In the genomic region with DNA sequence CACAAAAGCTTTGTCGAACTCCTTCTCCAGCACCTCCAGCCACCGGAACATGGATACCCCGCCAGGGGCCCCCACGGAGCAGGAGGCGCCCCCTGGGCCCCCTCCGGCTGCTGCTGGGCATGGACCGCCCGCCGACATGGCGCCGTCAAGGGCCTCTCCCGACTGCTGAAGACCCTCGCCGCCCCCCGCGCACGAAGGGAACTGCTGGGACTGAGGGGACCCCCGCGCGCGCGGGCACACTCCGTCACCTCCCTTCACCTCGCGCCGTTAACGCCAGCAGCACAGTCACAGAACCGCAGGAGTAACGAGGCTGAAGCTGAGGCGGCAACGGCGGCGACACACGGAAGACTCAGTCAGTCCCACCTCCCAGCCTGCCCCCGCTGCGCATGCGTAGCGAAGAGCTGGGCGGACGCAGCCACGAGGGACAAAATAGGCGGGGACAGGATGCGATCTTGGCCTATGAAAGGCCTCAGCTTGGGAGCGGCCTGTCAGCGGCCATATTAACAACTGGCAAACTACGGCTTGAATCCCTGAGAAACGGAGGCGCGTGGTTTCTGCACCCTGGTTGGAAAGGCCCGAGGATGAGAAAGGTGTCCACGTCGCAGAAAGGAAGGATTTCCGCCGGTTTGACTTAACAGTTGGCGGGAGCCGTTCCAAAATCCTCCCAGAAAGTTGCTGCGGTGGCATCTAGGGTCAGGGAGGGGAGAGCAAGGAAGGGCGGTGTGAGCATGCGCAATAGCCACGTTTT, we compare ENCODE assay signal across 1 cellular context.
A peak's percentile ranks its signal among the peaks of the same experiment; 100 is the strongest.
TF ChIP-seq lines count a peak whose summit lies in the region.

A gene (minus strand): TSS at position 361 of the 748 bp plus-strand sequence. CDS start 223 bp downstream, at position 138.

TF ChIP-seq in HepG2, 621 proteins besides CTCF, POLR2A, EP300 and RAD21 (continued from another document and continues in another):
- TF ChIP-seq, protein P1, sequence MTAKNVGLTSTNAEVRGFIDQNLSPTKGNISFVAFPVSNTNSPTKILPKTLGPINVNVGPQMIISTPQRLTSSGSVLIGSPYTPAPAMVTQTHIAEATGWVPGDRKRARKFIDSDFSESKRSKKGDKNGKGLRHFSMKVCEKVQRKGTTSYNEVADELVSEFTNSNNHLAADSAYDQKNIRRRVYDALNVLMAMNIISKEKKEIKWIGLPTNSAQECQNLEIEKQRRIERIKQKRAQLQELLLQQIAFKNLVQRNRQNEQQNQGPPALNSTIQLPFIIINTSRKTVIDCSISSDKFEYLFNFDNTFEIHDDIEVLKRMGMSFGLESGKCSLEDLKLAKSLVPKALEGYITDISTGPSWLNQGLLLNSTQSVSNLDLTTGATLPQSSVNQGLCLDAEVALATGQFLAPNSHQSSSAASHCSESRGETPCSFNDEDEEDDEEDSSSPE (CRISPR knock-in tag; IDR thresholded peaks at IDR 0.05), result peak; percentile 91; the same call in 1 of the 2 replicates
- TF ChIP-seq, protein P2, sequence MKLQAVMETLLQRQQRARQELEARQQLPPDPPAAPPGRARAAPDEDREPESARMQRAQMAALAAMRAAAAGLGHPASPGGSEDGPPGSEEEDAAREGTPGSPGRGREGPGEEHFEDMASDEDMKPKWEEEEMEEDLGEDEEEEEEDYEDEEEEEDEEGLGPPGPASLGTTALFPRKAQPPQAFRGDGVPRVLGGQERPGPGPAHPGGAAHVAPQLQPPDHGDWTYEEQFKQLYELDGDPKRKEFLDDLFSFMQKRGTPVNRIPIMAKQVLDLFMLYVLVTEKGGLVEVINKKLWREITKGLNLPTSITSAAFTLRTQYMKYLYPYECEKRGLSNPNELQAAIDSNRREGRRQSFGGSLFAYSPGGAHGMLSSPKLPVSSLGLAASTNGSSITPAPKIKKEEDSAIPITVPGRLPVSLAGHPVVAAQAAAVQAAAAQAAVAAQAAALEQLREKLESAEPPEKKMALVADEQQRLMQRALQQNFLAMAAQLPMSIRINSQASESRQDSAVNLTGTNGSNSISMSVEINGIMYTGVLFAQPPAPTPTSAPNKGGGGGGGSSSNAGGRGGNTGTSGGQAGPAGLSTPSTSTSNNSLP (IDR thresholded peaks at IDR 0.05; ENCODE audit: low read depth, low read length), result no peak
- TF ChIP-seq NFIB (CRISPR knock-in tag; IDR thresholded peaks at IDR 0.05; ENCODE audit: borderline replicate concordance) (peak; percentile 85; the same call in 1 of the 2 replicates), THYN1 (CRISPR knock-in tag; IDR thresholded peaks at IDR 0.05; ENCODE audit: borderline replicate concordance, low read depth) (no peak), NFKB2 (CRISPR knock-in tag; IDR thresholded peaks at IDR 0.05; ENCODE audit: borderline replicate concordance) (peak; percentile 99), ZMYM4 (CRISPR knock-in tag; IDR thresholded peaks at IDR 0.05) (peak; percentile 100), MTA3 (CRISPR knock-in tag; IDR thresholded peaks at IDR 0.05) (peak; percentile 89; the same call in 1 of the 2 replicates), ZNF780A (CRISPR knock-in tag; IDR thresholded peaks at IDR 0.05) (peak; percentile 67; the same call in 1 of the 2 replicates), ZNF792 (CRISPR knock-in tag; IDR thresholded peaks at IDR 0.05) (peak; percentile 96), SNAPC2 (CRISPR knock-in tag; IDR thresholded peaks at IDR 0.05) (peak; percentile 95), MLLT10 (CRISPR knock-in tag; IDR thresholded peaks at IDR 0.05) (0 out of 2 replicates have a peak, but pooled peaks have one; percentile 82), ZNF550 (CRISPR knock-in tag; IDR thresholded peaks at IDR 0.05; ENCODE audit: borderline replicate concordance) (no peak), NFYC (CRISPR knock-in tag; IDR thresholded peaks at IDR 0.05) (peak; percentile 88), SP2 (CRISPR knock-in tag; IDR thresholded peaks at IDR 0.05) (peak; percentile 84), NR3C1 (CRISPR knock-in tag; IDR thresholded peaks at IDR 0.05) (no peak), KDM6A (CRISPR knock-in tag; IDR thresholded peaks at IDR 0.05; ENCODE audit: low read depth) (peak; percentile 37), KLF16 (CRISPR knock-in tag; IDR thresholded peaks at IDR 0.05) (peak in 1 of 2 experiments; percentile 98; a peak in 2 of 4 replicates), ZBTB42 (CRISPR knock-in tag; IDR thresholded peaks at IDR 0.05) (0 out of 2 replicates have a peak, but pooled peaks have one; percentile 88), NKX3-1 (CRISPR knock-in tag; IDR thresholded peaks at IDR 0.05) (peak; percentile 99), IKZF4 (CRISPR knock-in tag; IDR thresholded peaks at IDR 0.05; ENCODE audit: borderline replicate concordance, low read depth, not compliant biosample characterization) (peak; percentile 97)
- TF ChIP-seq, protein P3, sequence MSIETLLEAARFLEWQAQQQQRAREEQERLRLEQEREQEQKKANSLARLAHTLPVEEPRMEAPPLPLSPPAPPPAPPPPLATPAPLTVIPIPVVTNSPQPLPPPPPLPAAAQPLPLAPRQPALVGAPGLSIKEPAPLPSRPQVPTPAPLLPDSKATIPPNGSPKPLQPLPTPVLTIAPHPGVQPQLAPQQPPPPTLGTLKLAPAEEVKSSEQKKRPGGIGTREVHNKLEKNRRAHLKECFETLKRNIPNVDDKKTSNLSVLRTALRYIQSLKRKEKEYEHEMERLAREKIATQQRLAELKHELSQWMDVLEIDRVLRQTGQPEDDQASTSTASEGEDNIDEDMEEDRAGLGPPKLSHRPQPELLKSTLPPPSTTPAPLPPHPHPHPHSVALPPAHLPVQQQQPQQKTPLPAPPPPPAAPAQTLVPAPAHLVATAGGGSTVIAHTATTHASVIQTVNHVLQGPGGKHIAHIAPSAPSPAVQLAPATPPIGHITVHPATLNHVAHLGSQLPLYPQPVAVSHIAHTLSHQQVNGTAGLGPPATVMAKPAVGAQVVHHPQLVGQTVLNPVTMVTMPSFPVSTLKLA (IDR thresholded peaks at IDR 0.05), result peak; percentile 77
- TF ChIP-seq, protein P4, sequence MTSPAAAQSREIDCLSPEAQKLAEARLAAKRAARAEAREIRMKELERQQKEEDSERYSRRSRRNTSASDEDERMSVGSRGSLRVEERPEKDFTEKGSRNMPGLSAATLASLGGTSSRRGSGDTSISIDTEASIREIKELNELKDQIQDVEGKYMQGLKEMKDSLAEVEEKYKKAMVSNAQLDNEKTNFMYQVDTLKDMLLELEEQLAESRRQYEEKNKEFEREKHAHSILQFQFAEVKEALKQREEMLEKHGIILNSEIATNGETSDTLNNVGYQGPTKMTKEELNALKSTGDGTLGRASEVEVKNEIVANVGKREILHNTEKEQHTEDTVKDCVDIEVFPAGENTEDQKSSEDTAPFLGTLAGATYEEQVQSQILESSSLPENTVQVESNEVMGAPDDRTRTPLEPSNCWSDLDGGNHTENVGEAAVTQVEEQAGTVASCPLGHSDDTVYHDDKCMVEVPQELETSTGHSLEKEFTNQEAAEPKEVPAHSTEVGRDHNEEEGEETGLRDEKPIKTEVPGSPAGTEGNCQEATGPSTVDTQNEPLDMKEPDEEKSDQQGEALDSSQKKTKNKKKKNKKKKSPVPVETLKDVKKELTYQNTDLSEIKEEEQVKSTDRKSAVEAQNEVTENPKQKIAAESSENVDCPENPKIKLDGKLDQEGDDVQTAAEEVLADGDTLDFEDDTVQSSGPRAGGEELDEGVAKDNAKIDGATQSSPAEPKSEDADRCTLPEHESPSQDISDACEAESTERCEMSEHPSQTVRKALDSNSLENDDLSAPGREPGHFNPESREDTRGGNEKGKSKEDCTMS (CRISPR knock-in tag; conservative IDR thresholded peaks at IDR 0.05), result peak; percentile 49; the same call in 1 of the 2 replicates
- TF ChIP-seq, protein P5, sequence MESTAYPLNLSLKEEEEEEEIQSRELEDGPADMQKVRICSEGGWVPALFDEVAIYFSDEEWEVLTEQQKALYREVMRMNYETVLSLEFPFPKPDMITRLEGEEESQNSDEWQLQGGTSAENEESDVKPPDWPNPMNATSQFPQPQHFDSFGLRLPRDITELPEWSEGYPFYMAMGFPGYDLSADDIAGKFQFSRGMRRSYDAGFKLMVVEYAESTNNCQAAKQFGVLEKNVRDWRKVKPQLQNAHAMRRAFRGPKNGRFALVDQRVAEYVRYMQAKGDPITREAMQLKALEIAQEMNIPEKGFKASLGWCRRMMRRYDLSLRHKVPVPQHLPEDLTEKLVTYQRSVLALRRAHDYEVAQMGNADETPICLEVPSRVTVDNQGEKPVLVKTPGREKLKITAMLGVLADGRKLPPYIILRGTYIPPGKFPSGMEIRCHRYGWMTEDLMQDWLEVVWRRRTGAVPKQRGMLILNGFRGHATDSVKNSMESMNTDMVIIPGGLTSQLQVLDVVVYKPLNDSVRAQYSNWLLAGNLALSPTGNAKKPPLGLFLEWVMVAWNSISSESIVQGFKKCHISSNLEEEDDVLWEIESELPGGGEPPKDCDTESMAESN (CRISPR knock-in tag; conservative IDR thresholded peaks at IDR 0.05), result peak; percentile 98
- TF ChIP-seq, protein P6, sequence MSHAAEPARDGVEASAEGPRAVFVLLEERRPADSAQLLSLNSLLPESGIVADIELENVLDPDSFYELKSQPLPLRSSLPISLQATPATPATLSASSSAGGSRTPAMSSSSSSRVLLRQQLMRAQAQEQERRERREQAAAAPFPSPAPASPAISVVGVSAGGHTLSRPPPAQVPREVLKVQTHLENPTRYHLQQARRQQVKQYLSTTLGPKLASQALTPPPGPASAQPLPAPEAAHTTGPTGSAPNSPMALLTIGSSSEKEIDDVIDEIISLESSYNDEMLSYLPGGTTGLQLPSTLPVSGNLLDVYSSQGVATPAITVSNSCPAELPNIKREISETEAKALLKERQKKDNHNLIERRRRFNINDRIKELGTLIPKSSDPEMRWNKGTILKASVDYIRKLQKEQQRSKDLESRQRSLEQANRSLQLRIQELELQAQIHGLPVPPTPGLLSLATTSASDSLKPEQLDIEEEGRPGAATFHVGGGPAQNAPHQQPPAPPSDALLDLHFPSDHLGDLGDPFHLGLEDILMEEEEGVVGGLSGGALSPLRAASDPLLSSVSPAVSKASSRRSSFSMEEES (CRISPR knock-in tag; IDR thresholded peaks at IDR 0.05), result peak; percentile 88
- TF ChIP-seq, protein P7, sequence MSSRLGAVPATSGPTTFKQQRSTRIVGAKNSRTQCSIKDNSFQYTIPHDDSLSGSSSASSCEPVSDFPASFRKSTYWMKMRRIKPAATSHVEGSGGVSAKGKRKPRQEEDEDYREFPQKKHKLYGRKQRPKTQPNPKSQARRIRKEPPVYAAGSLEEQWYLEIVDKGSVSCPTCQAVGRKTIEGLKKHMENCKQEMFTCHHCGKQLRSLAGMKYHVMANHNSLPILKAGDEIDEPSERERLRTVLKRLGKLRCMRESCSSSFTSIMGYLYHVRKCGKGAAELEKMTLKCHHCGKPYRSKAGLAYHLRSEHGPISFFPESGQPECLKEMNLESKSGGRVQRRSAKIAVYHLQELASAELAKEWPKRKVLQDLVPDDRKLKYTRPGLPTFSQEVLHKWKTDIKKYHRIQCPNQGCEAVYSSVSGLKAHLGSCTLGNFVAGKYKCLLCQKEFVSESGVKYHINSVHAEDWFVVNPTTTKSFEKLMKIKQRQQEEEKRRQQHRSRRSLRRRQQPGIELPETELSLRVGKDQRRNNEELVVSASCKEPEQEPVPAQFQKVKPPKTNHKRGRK (CRISPR knock-in tag; IDR thresholded peaks at IDR 0.05), result peak; percentile 74; the same call in 1 of the 2 replicates
- TF ChIP-seq, protein P8, sequence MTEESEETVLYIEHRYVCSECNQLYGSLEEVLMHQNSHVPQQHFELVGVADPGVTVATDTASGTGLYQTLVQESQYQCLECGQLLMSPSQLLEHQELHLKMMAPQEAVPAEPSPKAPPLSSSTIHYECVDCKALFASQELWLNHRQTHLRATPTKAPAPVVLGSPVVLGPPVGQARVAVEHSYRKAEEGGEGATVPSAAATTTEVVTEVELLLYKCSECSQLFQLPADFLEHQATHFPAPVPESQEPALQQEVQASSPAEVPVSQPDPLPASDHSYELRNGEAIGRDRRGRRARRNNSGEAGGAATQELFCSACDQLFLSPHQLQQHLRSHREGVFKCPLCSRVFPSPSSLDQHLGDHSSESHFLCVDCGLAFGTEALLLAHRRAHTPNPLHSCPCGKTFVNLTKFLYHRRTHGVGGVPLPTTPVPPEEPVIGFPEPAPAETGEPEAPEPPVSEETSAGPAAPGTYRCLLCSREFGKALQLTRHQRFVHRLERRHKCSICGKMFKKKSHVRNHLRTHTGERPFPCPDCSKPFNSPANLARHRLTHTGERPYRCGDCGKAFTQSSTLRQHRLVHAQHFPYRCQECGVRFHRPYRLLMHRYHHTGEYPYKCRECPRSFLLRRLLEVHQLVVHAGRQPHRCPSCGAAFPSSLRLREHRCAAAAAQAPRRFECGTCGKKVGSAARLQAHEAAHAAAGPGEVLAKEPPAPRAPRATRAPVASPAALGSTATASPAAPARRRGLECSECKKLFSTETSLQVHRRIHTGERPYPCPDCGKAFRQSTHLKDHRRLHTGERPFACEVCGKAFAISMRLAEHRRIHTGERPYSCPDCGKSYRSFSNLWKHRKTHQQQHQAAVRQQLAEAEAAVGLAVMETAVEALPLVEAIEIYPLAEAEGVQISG (CRISPR knock-in tag; IDR thresholded peaks at IDR 0.05), result peak; percentile 93
- TF ChIP-seq, protein P9, sequence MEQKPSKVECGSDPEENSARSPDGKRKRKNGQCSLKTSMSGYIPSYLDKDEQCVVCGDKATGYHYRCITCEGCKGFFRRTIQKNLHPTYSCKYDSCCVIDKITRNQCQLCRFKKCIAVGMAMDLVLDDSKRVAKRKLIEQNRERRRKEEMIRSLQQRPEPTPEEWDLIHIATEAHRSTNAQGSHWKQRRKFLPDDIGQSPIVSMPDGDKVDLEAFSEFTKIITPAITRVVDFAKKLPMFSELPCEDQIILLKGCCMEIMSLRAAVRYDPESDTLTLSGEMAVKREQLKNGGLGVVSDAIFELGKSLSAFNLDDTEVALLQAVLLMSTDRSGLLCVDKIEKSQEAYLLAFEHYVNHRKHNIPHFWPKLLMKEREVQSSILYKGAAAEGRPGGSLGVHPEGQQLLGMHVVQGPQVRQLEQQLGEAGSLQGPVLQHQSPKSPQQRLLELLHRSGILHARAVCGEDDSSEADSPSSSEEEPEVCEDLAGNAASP (CRISPR knock-in tag; IDR thresholded peaks at IDR 0.05; ENCODE audit: borderline replicate concordance), result peak; percentile 40
- TF ChIP-seq, protein P10, sequence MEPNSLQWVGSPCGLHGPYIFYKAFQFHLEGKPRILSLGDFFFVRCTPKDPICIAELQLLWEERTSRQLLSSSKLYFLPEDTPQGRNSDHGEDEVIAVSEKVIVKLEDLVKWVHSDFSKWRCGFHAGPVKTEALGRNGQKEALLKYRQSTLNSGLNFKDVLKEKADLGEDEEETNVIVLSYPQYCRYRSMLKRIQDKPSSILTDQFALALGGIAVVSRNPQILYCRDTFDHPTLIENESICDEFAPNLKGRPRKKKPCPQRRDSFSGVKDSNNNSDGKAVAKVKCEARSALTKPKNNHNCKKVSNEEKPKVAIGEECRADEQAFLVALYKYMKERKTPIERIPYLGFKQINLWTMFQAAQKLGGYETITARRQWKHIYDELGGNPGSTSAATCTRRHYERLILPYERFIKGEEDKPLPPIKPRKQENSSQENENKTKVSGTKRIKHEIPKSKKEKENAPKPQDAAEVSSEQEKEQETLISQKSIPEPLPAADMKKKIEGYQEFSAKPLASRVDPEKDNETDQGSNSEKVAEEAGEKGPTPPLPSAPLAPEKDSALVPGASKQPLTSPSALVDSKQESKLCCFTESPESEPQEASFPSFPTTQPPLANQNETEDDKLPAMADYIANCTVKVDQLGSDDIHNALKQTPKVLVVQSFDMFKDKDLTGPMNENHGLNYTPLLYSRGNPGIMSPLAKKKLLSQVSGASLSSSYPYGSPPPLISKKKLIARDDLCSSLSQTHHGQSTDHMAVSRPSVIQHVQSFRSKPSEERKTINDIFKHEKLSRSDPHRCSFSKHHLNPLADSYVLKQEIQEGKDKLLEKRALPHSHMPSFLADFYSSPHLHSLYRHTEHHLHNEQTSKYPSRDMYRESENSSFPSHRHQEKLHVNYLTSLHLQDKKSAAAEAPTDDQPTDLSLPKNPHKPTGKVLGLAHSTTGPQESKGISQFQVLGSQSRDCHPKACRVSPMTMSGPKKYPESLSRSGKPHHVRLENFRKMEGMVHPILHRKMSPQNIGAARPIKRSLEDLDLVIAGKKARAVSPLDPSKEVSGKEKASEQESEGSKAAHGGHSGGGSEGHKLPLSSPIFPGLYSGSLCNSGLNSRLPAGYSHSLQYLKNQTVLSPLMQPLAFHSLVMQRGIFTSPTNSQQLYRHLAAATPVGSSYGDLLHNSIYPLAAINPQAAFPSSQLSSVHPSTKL (CRISPR knock-in tag; IDR thresholded peaks at IDR 0.05), result peak; percentile 72
